35 cellular contexts compared by ENCODE assay signal in genomic region chr4:72365016-72365415, GRCh38.
"Had no signal": no experiment of that assay in that cellular context is flagged by ENCODE, and none has a peak within 500 bp of the region (broad histone marks: within the 10 kb centered on the region; RNA-seq: fewer than 3 reads in every experiment).

No MANE protein-coding gene starts in this region.

- H3K9me3 ChIP-seq: adrenal gland, breast epithelium, colonic mucosa, esophagus squamous epithelium, gastroesophageal sphincter, heart right ventricle had no signal

- H3K4me3 Mint-ChIP-seq: activated B cell treated with CpG ODN at 0.5 μM for 24 hours; activated CD8-positive, alpha-beta T cell treated with anti-CD3 and anti-CD28 coated beads for 36 hours; activated naive CD4-positive, alpha-beta T cell treated with anti-CD3 and anti-CD28 coated beads for 36 hours; activated naive CD4-positive, alpha-beta T cell treated with anti-CD3 and anti-CD28 coated beads, Interleukin-2, amount 50 U/mL, for 24 hours; activated naive CD8-positive, alpha-beta T cell treated with anti-CD3 and anti-CD28 coated beads for 36 hours; activated naive CD8-positive, alpha-beta T cell treated with anti-CD3 and anti-CD28 coated beads, Interleukin-2, amount 50 U/mL, for 24 hours; activated T-cell treated with anti-CD3 and anti-CD28 coated beads, Interleukin-2, amount 50 U/mL, for 4 hours; brain; T-helper 17 cell; T-helper 2 cell treated with Interferon-gamma antibody and Interleukin-4, amounts not matched to agents 5 μg/mL and 100 μg/mL, for 36 hours had no signal

- ATAC-seq: activated CD4-positive, CD25-positive, alpha-beta regulatory T cell treated with anti-CD3 and anti-CD28 coated beads, Interleukin-2, amount 50 U/mL, for 24 hours; activated CD8-positive, alpha-beta T cell treated with anti-CD3 and anti-CD28 coated beads for 36 hours; activated naive CD8-positive, alpha-beta T cell treated with anti-CD3 and anti-CD28 coated beads, Interleukin-2, amount 50 U/mL, for 24 hours; activated T-cell treated with anti-CD3 and anti-CD28 coated beads, Interleukin-2, amount 50 U/mL, for 4 hours; gastroesophageal sphincter; heart right ventricle; T-helper 17 cell had no signal

- H3K27ac Mint-ChIP-seq: activated B cell treated with CpG ODN at 0.5 μM for 24 hours; activated CD8-positive, alpha-beta T cell treated with anti-CD3 and anti-CD28 coated beads for 36 hours; activated naive CD4-positive, alpha-beta T cell treated with anti-CD3 and anti-CD28 coated beads for 36 hours; activated naive CD4-positive, alpha-beta T cell treated with anti-CD3 and anti-CD28 coated beads, Interleukin-2, amount 50 U/mL, for 24 hours; activated naive CD8-positive, alpha-beta T cell treated with anti-CD3 and anti-CD28 coated beads for 36 hours; activated naive CD8-positive, alpha-beta T cell treated with anti-CD3 and anti-CD28 coated beads, Interleukin-2, amount 50 U/mL, for 24 hours; activated T-helper 2 cell treated with anti-CD3 and anti-CD28 coated beads, Interferon-gamma antibody, Interleukin-2, Interleukin-4, amounts not matched to agents 10 μg/mL and 5 μg/mL and 100 μg/mL, durations not matched to agents 14 hours and 24 hours and 36 hours; T-helper 17 cell; T-helper 2 cell treated with Interferon-gamma antibody and Interleukin-4, amounts not matched to agents 5 μg/mL and 100 μg/mL, for 36 hours had no signal

- H3K4me1 Mint-ChIP-seq: activated B cell treated with CpG ODN at 0.5 μM for 24 hours; activated naive CD4-positive, alpha-beta T cell treated with anti-CD3 and anti-CD28 coated beads, Interleukin-2, amount 50 U/mL, for 24 hours; activated naive CD8-positive, alpha-beta T cell treated with anti-CD3 and anti-CD28 coated beads for 36 hours; activated naive CD8-positive, alpha-beta T cell treated with anti-CD3 and anti-CD28 coated beads, Interleukin-2, amount 50 U/mL, for 24 hours; T-helper 17 cell had no signal

- H3K4me1 ChIP-seq: adrenal gland, breast epithelium, colonic mucosa, esophagus squamous epithelium, gastroesophageal sphincter, heart right ventricle had no signal

- DNase-seq: activated B cell treated with CpG ODN at 0.5 μM for 24 hours; activated CD4-positive, alpha-beta T cell treated with anti-CD3 and anti-CD28 coated beads for 48 hours; activated CD4-positive, alpha-beta T cell treated with anti-CD3 and anti-CD28 coated beads, Interleukin-2, amount 50 U/mL, for 1 hour; activated CD4-positive, alpha-beta T cell treated with anti-CD3 and anti-CD28 coated beads, Interleukin-2, amount 50 U/mL, for 48 hours; activated CD8-positive, alpha-beta memory T cell treated with anti-CD3 and anti-CD28 coated beads for 24 hours; activated CD8-positive, alpha-beta T cell treated with anti-CD3 and anti-CD28 coated beads for 36 hours; activated effector memory CD4-positive, alpha-beta T cell treated with anti-CD3 and anti-CD28 coated beads, Interleukin-2, amount 50 U/mL, for 16 hours; activated naive CD4-positive, alpha-beta T cell treated with anti-CD3 and anti-CD28 coated beads for 36 hours; activated naive CD8-positive, alpha-beta T cell treated with anti-CD3 and anti-CD28 coated beads for 36 hours; activated naive CD8-positive, alpha-beta T cell treated with anti-CD3 and anti-CD28 coated beads, Interleukin-2, amount 50 U/mL, for 24 hours; activated T-cell treated with anti-CD3 and anti-CD28 coated beads, Interleukin-2, amount 50 U/mL, for 4 hours; adrenal gland; amygdala; aorta; central memory CD4-positive, alpha-beta T cell; cerebellar nuclear complex; colonic mucosa; effector CD8-positive, alpha-beta T cell; esophagus squamous epithelium; foreskin melanocyte; heart right ventricle; T-helper 17 cell; T1000; WERI-Rb-1 had no signal

- H3K36me3 Mint-ChIP-seq: activated naive CD4-positive, alpha-beta T cell treated with anti-CD3 and anti-CD28 coated beads, Interleukin-2, amount 50 U/mL, for 24 hours; activated naive CD8-positive, alpha-beta T cell treated with anti-CD3 and anti-CD28 coated beads for 36 hours; brain had no signal

- H3K4me3 ChIP-seq: adrenal gland, breast epithelium, cardiac muscle cell, colonic mucosa, esophagus squamous epithelium, gastroesophageal sphincter, heart right ventricle had no signal

- H3K9me3 Mint-ChIP-seq: activated B cell treated with CpG ODN at 0.5 μM for 24 hours; activated CD8-positive, alpha-beta T cell treated with anti-CD3 and anti-CD28 coated beads for 36 hours; activated naive CD4-positive, alpha-beta T cell treated with anti-CD3 and anti-CD28 coated beads for 36 hours; activated naive CD4-positive, alpha-beta T cell treated with anti-CD3 and anti-CD28 coated beads, Interleukin-2, amount 50 U/mL, for 24 hours; activated naive CD8-positive, alpha-beta T cell treated with anti-CD3 and anti-CD28 coated beads for 36 hours; activated naive CD8-positive, alpha-beta T cell treated with anti-CD3 and anti-CD28 coated beads, Interleukin-2, amount 50 U/mL, for 24 hours; activated T-cell treated with anti-CD3 and anti-CD28 coated beads, Interleukin-2, amount 50 U/mL, for 4 hours; activated T-helper 2 cell treated with anti-CD3 and anti-CD28 coated beads, Interferon-gamma antibody, Interleukin-2, Interleukin-4, amounts not matched to agents 10 μg/mL and 5 μg/mL and 100 μg/mL, durations not matched to agents 14 hours and 24 hours and 36 hours; T-helper 2 cell treated with Interferon-gamma antibody and Interleukin-4, amounts not matched to agents 5 μg/mL and 100 μg/mL, for 36 hours had no signal

- H3K27me3 Mint-ChIP-seq: activated B cell treated with CpG ODN at 0.5 μM for 24 hours; activated CD8-positive, alpha-beta T cell treated with anti-CD3 and anti-CD28 coated beads for 36 hours; activated naive CD4-positive, alpha-beta T cell treated with anti-CD3 and anti-CD28 coated beads, Interleukin-2, amount 50 U/mL, for 24 hours; activated naive CD8-positive, alpha-beta T cell treated with anti-CD3 and anti-CD28 coated beads for 36 hours; activated naive CD8-positive, alpha-beta T cell treated with anti-CD3 and anti-CD28 coated beads, Interleukin-2, amount 50 U/mL, for 24 hours; brain; T-helper 17 cell had no signal

- FAIRE-seq: endometrium, endothelial cell of umbilical vein had no signal

- H3K27ac ChIP-seq: adrenal gland, breast epithelium, cardiac muscle cell, colonic mucosa, epithelial cell of prostate, esophagus squamous epithelium, gastroesophageal sphincter, heart right ventricle, WERI-Rb-1 had no signal

- H3K36me3 ChIP-seq: adrenal gland, breast epithelium, cardiac muscle cell, colonic mucosa, esophagus squamous epithelium, gastroesophageal sphincter, heart right ventricle, WERI-Rb-1 had no signal

- H3K27me3 ChIP-seq: adrenal gland, breast epithelium, cardiac muscle cell, colonic mucosa, esophagus squamous epithelium, gastroesophageal sphincter, heart right ventricle had no signal
